In genomic region chr21:29166853-29167252, GRCh38 we compare ENCODE assay signal across 16 cellular contexts.
"Had no signal": no experiment of that assay in that cellular context is flagged by ENCODE, and none has a peak within 500 bp of the region (broad histone marks: within the 10 kb centered on the region; RNA-seq: fewer than 3 reads in every experiment).

No MANE protein-coding gene starts in this region.

- H3K4me1 ChIP-seq: colonic mucosa had no signal

- H3K27me3 Mint-ChIP-seq: activated naive CD8-positive, alpha-beta T cell treated with anti-CD3 and anti-CD28 coated beads, Interleukin-2, amount 10 ng/mL, durations not matched to agents 7 days and 5 days; natural killer cell treated with Interleukin-12 subunit alpha and Interleukin-12 subunit beta and Interleukin-15 and Interleukin-18, amount 100 ng/mL, for 72 hours; stimulated activated memory B cell treated with anti-CD40 and anti-IgM and Interleukin-4, amounts not matched to agents 10 μg/mL and 1 μg/mL and 100 μg/mL, for 72 hours had no signal

- ATAC-seq: activated CD4-positive, CD25-positive, alpha-beta regulatory T cell treated with anti-CD3 and anti-CD28 coated beads, Interleukin-2, amount 50 U/mL, for 24 hours; natural killer cell treated with Interleukin-12 subunit alpha and Interleukin-12 subunit beta and Interleukin-15 and Interleukin-18, amount 100 ng/mL, for 72 hours; stimulated activated memory B cell treated with anti-CD40 and anti-IgM and Interleukin-4, amounts not matched to agents 10 μg/mL and 1 μg/mL and 100 μg/mL, for 72 hours had no signal

- DNase-seq: activated naive CD8-positive, alpha-beta T cell treated with anti-CD3 and anti-CD28 coated beads, Interleukin-2, amount 10 ng/mL, durations not matched to agents 7 days and 5 days; colonic mucosa; hippocampal formation; kidney; posterior cingulate gyrus; retina; stimulated activated CD4-positive, alpha-beta T cell treated with anti-CD3 and anti-CD28 coated beads, Interleukin-2, amount 100 ng/mL, for 48 hours; substantia nigra; T-helper 9 cell; transverse colon had no signal

- H3K9me3 Mint-ChIP-seq: natural killer cell treated with Interleukin-12 subunit alpha and Interleukin-12 subunit beta and Interleukin-15 and Interleukin-18, amount 100 ng/mL, for 72 hours; stimulated activated memory B cell treated with anti-CD40 and anti-IgM and Interleukin-4, amounts not matched to agents 10 μg/mL and 1 μg/mL and 100 μg/mL, for 72 hours had no signal

- H3K36me3 Mint-ChIP-seq: natural killer cell treated with Interleukin-12 subunit alpha and Interleukin-12 subunit beta and Interleukin-15 and Interleukin-18, amount 100 ng/mL, for 72 hours had no signal

- H3K9me3 ChIP-seq: colonic mucosa, esophagus muscularis mucosa, transverse colon had no signal

- H3K27ac ChIP-seq: cardiac muscle cell, colonic mucosa, esophagus muscularis mucosa, transverse colon had no signal

- H3K27ac Mint-ChIP-seq: activated naive CD8-positive, alpha-beta T cell treated with anti-CD3 and anti-CD28 coated beads, Interleukin-2, amount 10 ng/mL, durations not matched to agents 7 days and 5 days; activated T-helper 1 cell treated with anti-CD3 and anti-CD28 coated beads, Interleukin-12 subunit alpha, Interleukin-12 subunit beta, Interleukin-2, Interleukin-4 antibody, amounts not matched to agents 30 ng/mL and 10 ng/mL and 1 ng/mL, durations not matched to agents 14 hours and 24 hours and 36 hours; natural killer cell treated with Interleukin-12 subunit alpha and Interleukin-12 subunit beta and Interleukin-15 and Interleukin-18, amount 100 ng/mL, for 72 hours; stimulated activated memory B cell treated with anti-CD40 and anti-IgM and Interleukin-4, amounts not matched to agents 10 μg/mL and 1 μg/mL and 100 μg/mL, for 72 hours had no signal

- H3K36me3 ChIP-seq: cardiac muscle cell, colonic mucosa, esophagus muscularis mucosa, transverse colon had no signal

- H3K4me3 ChIP-seq: cardiac muscle cell, colonic mucosa, esophagus muscularis mucosa, transverse colon had no signal

- H3K4me3 Mint-ChIP-seq: activated naive CD8-positive, alpha-beta T cell treated with anti-CD3 and anti-CD28 coated beads, Interleukin-2, amount 10 ng/mL, durations not matched to agents 7 days and 5 days; activated T-helper 1 cell treated with anti-CD3 and anti-CD28 coated beads, Interleukin-12 subunit alpha, Interleukin-12 subunit beta, Interleukin-2, Interleukin-4 antibody, amounts not matched to agents 30 ng/mL and 10 ng/mL and 1 ng/mL, durations not matched to agents 14 hours and 24 hours and 36 hours; natural killer cell treated with Interleukin-12 subunit alpha and Interleukin-12 subunit beta and Interleukin-15 and Interleukin-18, amount 100 ng/mL, for 72 hours; stimulated activated memory B cell treated with anti-CD40 and anti-IgM and Interleukin-4, amounts not matched to agents 10 μg/mL and 1 μg/mL and 100 μg/mL, for 72 hours had no signal

- H3K27me3 ChIP-seq: cardiac muscle cell, colonic mucosa, esophagus muscularis mucosa, transverse colon had no signal
